In the genomic region with DNA sequence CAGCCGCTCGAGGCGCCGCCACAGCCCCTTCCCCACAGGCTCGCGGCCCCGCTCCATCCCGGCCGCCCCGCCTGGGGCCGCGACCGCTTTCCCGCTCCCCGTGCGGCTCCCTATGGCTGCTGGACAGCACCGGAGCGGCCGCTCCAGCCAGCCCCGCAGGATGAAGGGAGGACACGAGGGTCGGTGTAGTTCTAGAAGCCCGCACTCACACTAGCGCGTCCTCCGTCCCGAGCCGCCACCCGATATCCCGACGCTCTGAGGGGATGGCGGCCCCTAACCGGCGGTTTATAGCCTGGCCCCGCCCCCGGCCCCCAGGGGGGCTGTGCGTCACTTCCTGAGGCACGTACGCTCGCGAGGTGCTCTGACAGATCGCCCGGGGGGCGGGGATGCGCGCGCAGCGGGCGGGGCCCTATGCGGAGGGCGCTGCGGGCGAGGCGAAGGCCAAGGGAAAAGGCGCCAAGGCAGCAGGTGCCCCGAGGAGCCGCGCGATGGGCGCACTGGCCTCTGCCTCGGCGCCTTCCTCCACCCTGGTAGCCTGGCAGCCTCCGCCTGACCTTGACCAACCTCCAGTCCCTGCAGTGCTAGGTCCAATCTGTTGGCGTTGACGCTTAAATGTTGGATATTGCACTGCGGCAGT, we compare ENCODE assay signal across 8 cellular contexts. TPM values are rescaled to one million over a fixed set of nuclear protein-coding genes. Genes with fewer than 3 reads are reported as not detected.
DNase-seq lines count a peak whose midpoint lies in the region; ATAC-seq, FAIRE-seq and TF ChIP-seq lines count a peak whose summit lies in the region.

Gene TFRC, minus strand, starts transcription at position 257 of the 637 bp plus-strand sequence. CDS start 4,991 bp downstream, outside the sequence.

- H3K27ac ChIP-seq in right atrium auricular region, result peak within 1 kb of the TSS; percentile 94 to 98

- H3K4me1 ChIP-seq in right atrium auricular region, result peaks cover 0 to 33% of the 10 kb centered on the region in 2 donors

- H3K9me3 ChIP-seq in right atrium auricular region, result no peaks in the 10 kb centered on the region

- intact Hi-C loops in T-helper 2 cell treated with Interferon-gamma antibody and Interleukin-4, amounts not matched to agents 100 ng/mL and 5 ng/mL, for 36 hours (cut with micrococcal nuclease), result loop anchor here (1.0 to 5.0 kb wide), 6 partner anchors 45 to 485 kb away; partner anchors contain the start of genes FBXO45, RNF168, TNK2 and UBXN7

- no peak for FAIRE-seq in urothelium cell line (lab: Jason Lieb, UNC)

- no peaks in the 10 kb centered on the region for H3K27me3 ChIP-seq in right atrium auricular region

- ATAC-seq in GM18505 (IDR thresholded peaks at IDR 0.05; ENCODE audit: unreplicated experiment) (peak; percentile 88), HG02970 (IDR thresholded peaks at IDR 0.05; ENCODE audit: low FRiP score, unreplicated experiment) (peak; percentile 89)

- peak within 1 kb of the TSS; percentile 90 to 95 for H3K4me3 ChIP-seq in right atrium auricular region

- H3K36me3 ChIP-seq in right atrium auricular region, result no peaks in the 10 kb centered on the region

- no peak for TF ChIP-seq CTCF in right atrium auricular region (IDR thresholded peaks at IDR 0.05)

- DNase-seq in NCI-H1930 (lab: John Stamatoyannopoulos, UW), result peak; percentile 93 to 97
- DNase-seq in anterior cingulate cortex (lab: John Stamatoyannopoulos, UW), result peak; percentile 50 to 97 (median 91)
- peak; percentile 92 for DNase-seq in right atrium auricular region (ENCODE audit: low spot score)
- DNase-seq in pulmonary artery endothelial cell (ENCODE audit: low read depth, low spot score), result peak; percentile 41
- DNase-seq in urothelium cell line (ENCODE audit: low spot score), result peak; percentile 98

- peak; percentile 100 for TF ChIP-seq POLR2A in GM18505 (IDR thresholded peaks at IDR 0.05; ENCODE audit: borderline replicate concordance, extremely low read depth, insufficient read depth, insufficient read length)

RNA-seq across cellular contexts. Expression of gene TFRC, which starts in this region (rescaled TPM):
- total RNA-seq in T-helper 2 cell treated with Interferon-gamma antibody and Interleukin-4, amounts not matched to agents 100 ng/mL and 5 ng/mL, for 36 hours, result 408 and 413 TPM in 2 replicates
- total RNA-seq in right atrium auricular region, result 10 to 100 TPM; 47.9 to 98.0 TPM
- total RNA-seq in pulmonary artery endothelial cell, result 268 and 281 TPM in 2 replicates

Comparison
In these comparisons a context has a peak if more than half of its experiments do, and no peak if none do; other contexts are left out.
1. Peak in every context shown above with its lines: DNase-seq, ATAC-seq, H3K4me3 ChIP-seq and H3K27ac ChIP-seq.
2. DNase-seq: peak in every context shown above with its lines; median percentile 98 in urothelium cell line; 95 in NCI-H1930; 92 in right atrium auricular region; 91 in anterior cingulate cortex; 41 in pulmonary artery endothelial cell.